ENCODE assay signal across 18 cellular contexts in the genomic region with DNA sequence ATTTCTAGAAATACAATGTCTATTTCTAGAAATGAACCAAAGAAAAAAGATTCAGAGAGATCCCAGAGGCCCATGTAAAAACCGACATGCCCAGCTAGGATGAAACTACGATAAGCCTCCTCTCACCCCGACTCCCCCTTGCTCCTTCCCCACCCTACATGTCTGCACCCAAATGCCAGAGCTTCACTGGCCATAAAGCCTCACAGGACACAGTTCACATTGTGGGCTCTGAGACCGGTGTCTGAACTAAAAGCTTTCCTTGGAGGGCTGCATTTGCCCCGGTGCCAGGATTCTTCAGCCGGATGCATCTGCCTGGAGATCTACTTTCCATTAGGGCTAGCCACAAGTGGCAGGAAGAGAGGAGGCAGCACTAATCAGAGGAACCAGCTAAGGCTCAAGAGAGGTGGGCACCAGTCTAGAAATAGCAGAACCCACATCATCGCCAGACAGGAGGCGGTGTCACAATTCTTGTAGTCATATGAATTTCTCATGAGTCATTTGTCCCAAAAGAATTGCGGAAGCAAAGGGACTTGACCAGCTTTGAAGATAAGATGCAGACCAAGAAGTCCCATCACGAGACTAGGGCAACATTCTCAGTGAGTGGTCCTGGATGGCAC.
DNase-seq lines count a peak whose midpoint lies in the region; ATAC-seq, FAIRE-seq and TF ChIP-seq lines count a peak whose summit lies in the region.
"Had no signal": no experiment of that assay in that cellular context is flagged by ENCODE, and none has a peak within 500 bp of the region (broad histone marks: within the 10 kb centered on the region; RNA-seq: fewer than 3 reads in every experiment).

No MANE protein-coding gene starts in this region.

- no peak for TF ChIP-seq CTCF in coronary artery (IDR thresholded peaks at IDR 0.05)

- no peak for FAIRE-seq in HTR-8/SVneo (lab: Jason Lieb, UNC)
- FAIRE-seq in RCC 7860 (lab: Jason Lieb, UNC), result no peak

- H3K4me3 ChIP-seq in coronary artery, result peak overlapping the region; percentile 45
- H3K4me3 ChIP-seq: SJSA1 had no signal

- no peak for ATAC-seq in HG02973 (IDR thresholded peaks at IDR 0.05; ENCODE audit: unreplicated experiment)
- ATAC-seq: activated naive CD4-positive, alpha-beta T cell treated with anti-CD3 and anti-CD28 coated beads, Interleukin-2, amount 50 U/mL, for 72 hours; stimulated activated naive CD8-positive, alpha-beta T cell treated with anti-CD3 and anti-CD28 coated beads, Interleukin-15, Interleukin-2, amounts not matched to agents 100 U/mL and 50 U/mL, for 24 hours had no signal

- H3K27ac ChIP-seq in coronary artery, result peak overlapping the region; percentile 88 to 89
- H3K27ac ChIP-seq: SJSA1 had no signal

- DNase-seq in GF-D8 (lab: John Stamatoyannopoulos, UW) (peak; percentile 31), RPMI7951 (ENCODE audit: low read depth) (peak; percentile 43), coronary artery (ENCODE audit: low spot score) (peak; percentile 87), pons (ENCODE audit: low spot score) (peak; percentile 51), HTR-8/SVneo (ENCODE audit: insufficient read length, low spot score) (no peak), RCC 7860 (ENCODE audit: low spot score) (no peak), AG08395 (ENCODE audit: low spot score) (no peak)
- DNase-seq: ACHN; activated T-cell treated with anti-CD3 and anti-CD28 coated beads, Interleukin-2, amount 50 U/mL, for 1 hour; CD4-positive, alpha-beta memory T cell; effector CD8-positive, alpha-beta T cell; Karpas-422; NCI-H345; NK-92 treated with Interleukin-12 subunit alpha and Interleukin-12 subunit beta, amount 100 ng/mL, for 24 hours; stimulated activated naive CD8-positive, alpha-beta T cell treated with anti-CD3 and anti-CD28 coated beads, Interleukin-15, Interleukin-2, amounts not matched to agents 100 U/mL and 50 U/mL, for 24 hours had no signal

Comparison
In these comparisons a context has a peak if more than half of its experiments do, and no peak if none do; other contexts are left out.
1. DNase-seq: peak in GF-D8 (single experiment), RPMI7951 (single experiment), coronary artery (single experiment) and pons (single experiment); none in HTR-8/SVneo (single experiment), RCC 7860 (single experiment) and AG08395 (single experiment).